In the genomic region with DNA sequence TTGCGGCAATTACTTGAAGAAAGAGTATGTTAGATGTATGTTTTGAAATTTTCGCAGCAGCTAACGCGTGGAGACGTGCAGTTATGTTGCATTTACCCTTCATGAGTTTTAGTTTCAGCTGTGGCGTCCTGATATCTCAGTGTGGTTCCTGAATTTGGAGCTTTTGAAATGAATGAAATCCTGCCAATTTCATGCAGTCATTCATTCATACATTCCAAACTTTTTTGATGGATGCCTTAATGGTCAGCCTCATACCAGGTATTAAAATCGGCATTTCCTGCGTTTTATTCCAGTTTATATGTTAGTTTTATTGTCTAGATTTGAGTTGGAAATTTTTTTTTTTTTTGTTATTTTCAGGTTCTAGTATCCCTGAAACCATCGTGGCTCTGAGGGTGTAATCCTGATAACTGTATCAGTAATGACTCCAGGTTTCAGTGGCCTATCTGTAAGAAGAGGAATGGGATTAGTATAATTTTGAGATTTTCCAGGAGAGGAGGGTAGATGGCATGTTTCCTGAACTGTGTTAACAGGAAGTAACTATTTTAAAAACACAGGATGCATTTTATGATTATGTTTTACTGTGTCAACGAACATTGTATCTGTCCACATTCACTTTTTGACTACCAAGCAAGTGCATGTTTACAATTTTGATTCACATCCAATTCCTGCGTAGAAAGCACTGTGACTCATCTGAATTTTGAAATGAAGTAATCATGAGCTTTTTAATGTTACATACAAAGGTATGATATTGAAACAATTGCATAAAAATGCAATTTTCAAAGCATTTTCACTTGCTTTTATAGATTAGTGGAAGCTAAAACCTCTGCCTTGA, we compare ENCODE assay signal across 8 cellular contexts.
A peak's percentile ranks its signal among the peaks of the same experiment; 100 is the strongest.
DNase-seq lines count a peak whose midpoint lies in the region; FAIRE-seq lines count a peak whose summit lies in the region.

No MANE protein-coding gene starts in this region.

- peak overlapping the region; percentile 84 for H3K27ac Mint-ChIP-seq in T-helper 2 cell treated with Interferon-gamma antibody and Interleukin-4, amounts not matched to agents 5 μg/mL and 100 μg/mL, for 36 hours

- peak; percentile 89 for FAIRE-seq in GM19239 (lab: Jason Lieb, UNC)

- peak overlapping the region; percentile 89 for H3K9ac ChIP-seq in rectal smooth muscle tissue (ENCODE audit: low read length)

- peak overlapping the region; percentile 83 for H3K27ac ChIP-seq in rectal smooth muscle tissue (ENCODE audit: low read depth, low read length)

- H3K9me3 Mint-ChIP-seq in T-helper 2 cell treated with Interferon-gamma antibody and Interleukin-4, amounts not matched to agents 5 μg/mL and 100 μg/mL, for 36 hours = no peaks in the 10 kb centered on the region

- no peaks in the 10 kb centered on the region for H3K27me3 ChIP-seq in rectal smooth muscle tissue (ENCODE audit: control insufficient read depth, insufficient read depth, low read length)

- peak overlapping the region; percentile 93 for H3K4me3 Mint-ChIP-seq in T-helper 2 cell treated with Interferon-gamma antibody and Interleukin-4, amounts not matched to agents 5 μg/mL and 100 μg/mL, for 36 hours

- DNase-seq in AG08395 (ENCODE audit: low spot score) = peak; percentile 32
- DNase-seq in GM19239 (ENCODE audit: insufficient read length, low spot score) = no peak
- DNase-seq in T-helper 2 cell treated with Interferon-gamma antibody and Interleukin-4, amounts not matched to agents 5 μg/mL and 100 μg/mL, for 36 hours (ENCODE audit: low spot score) = no peak
- peak; percentile 55 for DNase-seq in fibroblast of the conjunctiva (ENCODE audit: low read depth)
- no peak for DNase-seq in NCI-H510A (lab: John Stamatoyannopoulos, UW)
- no peak for DNase-seq in NOMO-1 (lab: John Stamatoyannopoulos, UW; ENCODE audit: unreplicated experiment in 2 of 2)
- no peak for DNase-seq in NCI-H128 (lab: John Stamatoyannopoulos, UW; ENCODE audit: unreplicated experiment)

- peaks cover 2% of the 10 kb centered on the region for H3K36me3 Mint-ChIP-seq in T-helper 2 cell treated with Interferon-gamma antibody and Interleukin-4, amounts not matched to agents 5 μg/mL and 100 μg/mL, for 36 hours (ENCODE audit: low read depth)

- peak overlapping the region; percentile 99 for H3K4me3 ChIP-seq in rectal smooth muscle tissue (ENCODE audit: low read length)

- no peaks in the 10 kb centered on the region for H3K36me3 ChIP-seq in rectal smooth muscle tissue (ENCODE audit: control insufficient read depth, insufficient read depth, low read length)

- no peaks in the 10 kb centered on the region for H3K27me3 Mint-ChIP-seq in T-helper 2 cell treated with Interferon-gamma antibody and Interleukin-4, amounts not matched to agents 5 μg/mL and 100 μg/mL, for 36 hours (ENCODE audit: low read depth)

- H3K4me1 ChIP-seq in rectal smooth muscle tissue (ENCODE audit: control insufficient read depth, insufficient read depth, low read length) = peaks cover 7% of the 10 kb centered on the region

- H3K4me1 Mint-ChIP-seq in T-helper 2 cell treated with Interferon-gamma antibody and Interleukin-4, amounts not matched to agents 5 μg/mL and 100 μg/mL, for 36 hours (ENCODE audit: low read depth) = peaks cover 17% of the 10 kb centered on the region

Comparison
In these comparisons a context has a peak if more than half of its experiments do, and no peak if none do; other contexts are left out.
1. DNase-seq: peak in AG08395 (single experiment) and fibroblast of the conjunctiva (single experiment); none in GM19239 (single experiment), T-helper 2 cell treated with Interferon-gamma antibody and Interleukin-4, amounts not matched to agents 5 μg/mL and 100 μg/mL, for 36 hours (single experiment), NCI-H510A (single experiment), NOMO-1 (0 of 2) and NCI-H128 (single experiment).